1 cellular context compared by ENCODE assay signal in genomic region chr12:15982471-15982870, GRCh38.
TF ChIP-seq lines count a peak whose summit lies in the region.

No MANE protein-coding gene starts in this region.

TF ChIP-seq in A549, 52 proteins besides CTCF, POLR2A, EP300 and RAD21 (continued from another document):
- no peak for TF ChIP-seq ZSCAN20 (CRISPR knock-in tag; IDR thresholded peaks at IDR 0.05)
- no peak for TF ChIP-seq RFX5 (IDR thresholded peaks at IDR 0.05)
- no peak for TF ChIP-seq MAZ (IDR thresholded peaks at IDR 0.05; ENCODE audit: borderline replicate concordance, low read depth, low read length)
- TF ChIP-seq HOXB5 (CRISPR knock-in tag; IDR thresholded peaks at IDR 0.05) = no peak
